Comparison of ENCODE assay signal across 25 cellular contexts in the genomic region with DNA sequence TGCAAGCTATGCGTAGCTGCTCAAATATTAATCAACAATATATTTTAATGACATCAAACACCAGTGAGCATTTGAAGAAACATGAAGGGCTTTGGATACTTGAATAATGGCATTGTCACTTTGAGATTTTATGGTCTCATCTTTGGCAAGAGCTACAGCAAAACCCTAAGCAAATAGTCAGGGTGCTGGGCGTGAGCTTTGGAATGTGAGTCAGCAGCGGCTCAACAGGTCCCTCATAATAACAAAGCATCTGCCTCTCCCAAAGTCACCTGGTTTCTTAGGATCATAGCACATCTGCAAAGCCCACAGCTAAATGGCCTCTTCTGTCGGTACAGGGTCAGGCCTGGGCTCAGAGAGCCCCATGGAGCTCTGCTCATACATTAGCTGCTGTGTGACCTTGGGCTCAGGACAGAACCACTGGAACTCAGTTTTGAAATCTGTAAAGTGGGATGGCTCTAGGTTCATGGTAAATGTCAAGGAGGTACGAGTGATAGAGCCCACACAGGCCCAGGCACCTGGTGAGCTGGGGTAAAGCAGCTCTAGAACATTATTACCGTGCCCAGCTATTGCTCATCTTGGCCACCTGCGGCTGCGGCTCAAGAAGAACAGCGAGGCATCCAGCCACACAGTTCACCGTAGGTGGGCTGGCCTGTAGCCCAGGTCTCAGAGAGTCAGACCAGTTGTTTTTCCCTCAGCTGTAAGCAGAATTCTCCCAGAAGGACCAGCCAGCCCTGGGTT.
DNase-seq lines count a peak whose midpoint lies in the region; FAIRE-seq and TF ChIP-seq lines count a peak whose summit lies in the region.
"Had no signal": no experiment of that assay in that cellular context is flagged by ENCODE, and none has a peak within 500 bp of the region (broad histone marks: within the 10 kb centered on the region; RNA-seq: fewer than 3 reads in every experiment).

No MANE protein-coding gene starts in this region.

- WGBS in endodermal cell (ENCODE audit: insufficient coverage in 1 of 2, insufficient read length in 1 of 2), 2 experiments, result 80 to 84% methylated on average over 7 to 9 of the region's 10 CpGs
- 78 to 81% methylated on average over 10 of the region's 10 CpGs for WGBS in lower leg skin, 2 donors

- peak overlapping the region; percentile 59 for H3K27ac ChIP-seq in RWPE1
- no peak overlapping the region for H3K27ac ChIP-seq in endodermal cell (ENCODE audit: low read depth, low read length)
- no peak overlapping the region for H3K27ac ChIP-seq in neural progenitor cell
- H3K27ac ChIP-seq: body of pancreas, gastroesophageal sphincter, WERI-Rb-1 had no signal

- H3K4me1 ChIP-seq in Caco-2 (peaks cover 16% of the 10 kb centered on the region), endodermal cell (ENCODE audit: control insufficient read depth, insufficient read depth, low read length) (no peaks in the 10 kb centered on the region), neural progenitor cell (peaks cover 14% of the 10 kb centered on the region)
- H3K4me1 ChIP-seq: body of pancreas, gastroesophageal sphincter had no signal

- H3K27ac Mint-ChIP-seq in Caco-2 (ENCODE audit: unreplicated experiment), result peak overlapping the region; percentile 39
- no peak overlapping the region for H3K27ac Mint-ChIP-seq in endodermal cell
- no peak overlapping the region for H3K27ac Mint-ChIP-seq in neural progenitor cell
- H3K27ac Mint-ChIP-seq: activated T-cell treated with anti-CD3 and anti-CD28 coated beads, Interleukin-2, amount 50 U/mL, for 24 hours; CD14-positive monocyte; T-helper 1 cell treated with Interleukin-12 subunit alpha and Interleukin-12 subunit beta and Interleukin-4 antibody, amounts not matched to agents 30 μg/mL and 1 μg/mL, for 36 hours had no signal

- H3K4me3 Mint-ChIP-seq in Caco-2 (ENCODE audit: unreplicated experiment) (peak overlapping the region; percentile 13), endodermal cell (no peak overlapping the region), neural progenitor cell (no peak overlapping the region)
- H3K4me3 Mint-ChIP-seq: activated T-cell treated with anti-CD3 and anti-CD28 coated beads, Interleukin-2, amount 50 U/mL, for 24 hours; CD14-positive monocyte; T-helper 1 cell treated with Interleukin-12 subunit alpha and Interleukin-12 subunit beta and Interleukin-4 antibody, amounts not matched to agents 30 μg/mL and 1 μg/mL, for 36 hours had no signal

- H3K9me3 ChIP-seq in Caco-2 (0 out of 2 replicates have a peak, but pooled peaks cover 2% of the 10 kb centered on the region), endodermal cell (ENCODE audit: control insufficient read depth, low read length) (no peaks in the 10 kb centered on the region), neural progenitor cell (ENCODE audit: low read depth) (no peaks in the 10 kb centered on the region)
- H3K9me3 ChIP-seq: body of pancreas, gastroesophageal sphincter had no signal

- no peak for TF ChIP-seq POLR2A in lower leg skin (IDR thresholded peaks at IDR 0.05)

- FAIRE-seq in GM19239 (lab: Jason Lieb, UNC), result no peak
- FAIRE-seq: GM12878 had no signal

- H3K36me3 Mint-ChIP-seq in Caco-2 (ENCODE audit: insufficient read depth, unreplicated experiment), result no peaks in the 10 kb centered on the region
- no peaks in the 10 kb centered on the region for H3K36me3 Mint-ChIP-seq in endodermal cell (ENCODE audit: low read depth)
- no peaks in the 10 kb centered on the region for H3K36me3 Mint-ChIP-seq in neural progenitor cell
- H3K36me3 Mint-ChIP-seq: CD14-positive monocyte had no signal

- intact Hi-C loops in Caco-2 (cut with micrococcal nuclease; ENCODE audit: unreplicated experiment), result loop anchor here (5.0 kb wide), 1 partner anchor 486 kb away; no protein-coding TSS in a partner anchor
- intact Hi-C loops in lower leg skin (cut with DNase I; ENCODE audit: low total_unique reads), result no loop called here

- CTCF ChIA-PET in Caco-2 (lab: Charles Lee), result interaction anchor here (0.9 kb wide), 1 partner anchor 18 kb away, joined by 4 read pairs; no protein-coding TSS in a partner anchor
- CTCF ChIA-PET in RWPE1 (lab: Yijun Ruan, JAX), result interaction anchor here (0.6 kb wide), 2 partner anchors 125 to 360 kb away, joined by 3 to 4 read pairs; no protein-coding TSS in a partner anchor

- no peaks in the 10 kb centered on the region for H3K27me3 Mint-ChIP-seq in Caco-2 (ENCODE audit: insufficient read depth, unreplicated experiment)
- H3K27me3 Mint-ChIP-seq in endodermal cell (ENCODE audit: insufficient read depth), result peaks cover 10% of the 10 kb centered on the region
- peaks cover 14% of the 10 kb centered on the region for H3K27me3 Mint-ChIP-seq in neural progenitor cell (ENCODE audit: insufficient read depth, low read depth)
- H3K27me3 Mint-ChIP-seq: activated T-cell treated with anti-CD3 and anti-CD28 coated beads, Interleukin-2, amount 50 U/mL, for 24 hours had no signal

- peak overlapping the region; percentile 76 for H2AFZ ChIP-seq in neural progenitor cell (replicated peaks)

- peak overlapping the region; percentile 35 for H3K4me2 ChIP-seq in neural progenitor cell

- H4K20me1 ChIP-seq in neural progenitor cell (ENCODE audit: low read depth), result no peaks in the 10 kb centered on the region

- POLR2A ChIA-PET in Caco-2 (lab: Charles Lee) (no interaction called here), RWPE1 (lab: Yijun Ruan, JAX; ENCODE audit: low non-redundant PET) (no interaction called here)

- H3K4me3 ChIP-seq in Caco-2 (ENCODE audit: low read depth, low read length), result no peak overlapping the region
- H3K4me3 ChIP-seq in endodermal cell (ENCODE audit: low read length), result no peak overlapping the region
- no peak overlapping the region for H3K4me3 ChIP-seq in neural progenitor cell
- no peak overlapping the region for H3K4me3 ChIP-seq in lower leg skin (ENCODE audit: low read depth, poor library complexity, severe bottlenecking)
- H3K4me3 ChIP-seq: body of pancreas, gastroesophageal sphincter, GM12878 had no signal

- H3K9me3 Mint-ChIP-seq in Caco-2 (ENCODE audit: unreplicated experiment) (peaks cover 15% of the 10 kb centered on the region), endodermal cell (no peaks in the 10 kb centered on the region), neural progenitor cell (peaks cover 11% of the 10 kb centered on the region)

- no peaks in the 10 kb centered on the region for H3K79me2 ChIP-seq in neural progenitor cell (ENCODE audit: low read depth)

- no peak for TF ChIP-seq CTCF in Caco-2 (IDR thresholded peaks at IDR 0.05; ENCODE audit: insufficient read depth in 1 of 2, low read depth in 1 of 2, low read length in 1 of 2, severe bottlenecking in 1 of 2, unreplicated experiment in 1 of 2)
- TF ChIP-seq CTCF in RWPE1 (conservative IDR thresholded peaks at IDR 0.05; ENCODE audit: low read depth), result no peak
- no peak for TF ChIP-seq CTCF in endodermal cell (conservative IDR thresholded peaks at IDR 0.05)
- no peak for TF ChIP-seq CTCF in neural progenitor cell (IDR thresholded peaks at IDR 0.05)
- TF ChIP-seq CTCF in lower leg skin (IDR thresholded peaks at IDR 0.05), result no peak

- H3K9ac ChIP-seq in endodermal cell (ENCODE audit: extremely low read depth, low read length, poor library complexity, severe bottlenecking), result no peak overlapping the region
- H3K9ac ChIP-seq in neural progenitor cell, result no peak overlapping the region

- DNase-seq in Caco-2 (peak; percentile 75 to 82), RWPE1 (ENCODE audit: low spot score) (peak; percentile 28), endodermal cell (peak; percentile 56), neural progenitor cell (ENCODE audit: low spot score) (peak; percentile 5), NCI-H2227 treated with DMSO at 0.1 percent for 48 hours (lab: John Stamatoyannopoulos, UW) (no peak), lower leg skin (ENCODE audit: low spot score in 2 of 2) (no peak), GM19239 (ENCODE audit: insufficient read length, low spot score) (no peak)
- no peak for DNase-seq in activated CD8-positive, alpha-beta memory T cell treated with anti-CD3 and anti-CD28 coated beads for 24 hours
- DNase-seq: activated CD4-positive, alpha-beta T cell treated with anti-CD3 and anti-CD28 coated beads, Interleukin-2, amount 50 U/mL, for 4 hours; activated naive CD4-positive, alpha-beta T cell treated with anti-CD3 and anti-CD28 coated beads, Interleukin-2, amount 50 U/mL, for 16 hours; activated T-cell treated with anti-CD3 and anti-CD28 coated beads, Interleukin-2, amount 50 U/mL, for 24 hours; body of pancreas; cortex of kidney; DMS 273 treated with DMSO at 0.1 percent for 48 hours; GDM1; KBM-7; left cardiac atrium; NCI-H1092; NCI-H2081 treated with DMSO at 0.1 percent for 48 hours; substantia nigra had no signal

- H3K27me3 ChIP-seq in Caco-2 (replicated peaks; ENCODE audit: control insufficient read depth, insufficient read depth, low read length) (no peaks in the 10 kb centered on the region), endodermal cell (ENCODE audit: control insufficient read depth, insufficient read depth, low read length, poor library complexity, severe bottlenecking) (no peaks in the 10 kb centered on the region), neural progenitor cell (no peaks in the 10 kb centered on the region)
- H3K27me3 ChIP-seq: body of pancreas, gastroesophageal sphincter had no signal

- peaks cover 8% of the 10 kb centered on the region for H3F3A ChIP-seq in neural progenitor cell (ENCODE audit: low read depth)

- H3K4me1 Mint-ChIP-seq in Caco-2 (ENCODE audit: low read depth, unreplicated experiment) (peaks cover 13% of the 10 kb centered on the region), endodermal cell (peaks cover 20% of the 10 kb centered on the region), neural progenitor cell (peaks cover 17% of the 10 kb centered on the region)

- H3K36me3 ChIP-seq in Caco-2 (ENCODE audit: control insufficient read depth, insufficient read depth, low read length) (no peaks in the 10 kb centered on the region), endodermal cell (ENCODE audit: control insufficient read depth, insufficient read depth, low read length) (no peaks in the 10 kb centered on the region), neural progenitor cell (no peaks in the 10 kb centered on the region)
- H3K36me3 ChIP-seq: gastroesophageal sphincter, WERI-Rb-1 had no signal

- BruUV-seq in Caco-2 (replicated peaks; lab: Mats Ljungman, UMichigan), result no TSS peak

Comparison
In these comparisons a context has a peak if more than half of its experiments do, and no peak if none do; other contexts are left out.
1. DNase-seq: peak in Caco-2 (2 of 2), RWPE1 (single experiment), endodermal cell (single experiment) and neural progenitor cell (single experiment); none in NCI-H2227 treated with DMSO at 0.1 percent for 48 hours (single experiment), activated CD8-positive, alpha-beta memory T cell treated with anti-CD3 and anti-CD28 coated beads for 24 hours (single experiment), lower leg skin (0 of 2) and GM19239 (single experiment).